In the genomic region with DNA sequence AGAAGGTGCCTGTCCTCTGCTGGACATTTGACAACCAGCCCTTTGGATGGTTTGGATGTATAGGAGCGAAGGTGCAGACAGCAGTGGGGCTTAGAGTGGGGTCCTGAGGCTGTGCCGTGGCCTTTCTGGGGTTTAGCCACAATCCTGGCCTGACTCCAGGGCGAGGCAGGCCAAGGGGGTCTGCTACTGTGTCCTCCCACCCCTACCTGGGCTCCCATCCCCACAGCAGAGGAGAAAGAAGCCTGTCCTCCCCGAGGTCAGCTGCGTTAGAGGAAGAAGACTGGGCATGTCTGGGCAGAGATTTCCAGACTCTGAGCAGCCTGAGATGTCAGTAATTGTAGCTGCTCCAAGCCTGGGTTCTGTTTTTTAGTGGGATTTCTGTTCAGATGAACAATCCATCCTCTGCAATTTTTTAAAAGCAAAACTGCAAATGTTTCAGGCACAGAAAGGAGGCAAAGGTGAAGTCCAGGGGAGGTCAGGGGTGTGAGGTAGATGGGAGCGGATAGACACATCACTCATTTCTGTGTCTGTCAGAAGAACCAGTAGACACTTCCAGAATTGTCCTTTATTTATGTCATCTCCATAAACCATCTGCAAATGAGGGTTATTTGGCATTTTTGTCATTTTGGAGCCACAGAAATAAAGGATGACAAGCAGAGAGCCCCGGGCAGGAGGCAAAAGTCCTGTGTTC, we compare ENCODE assay signal across 9 cellular contexts. TPM values are rescaled to one million over a fixed set of nuclear protein-coding genes. Genes with fewer than 3 reads are reported as not detected.
DNase-seq lines count a peak whose midpoint lies in the region; ATAC-seq and TF ChIP-seq lines count a peak whose summit lies in the region.
"Had no signal": no experiment of that assay in that cellular context is flagged by ENCODE, and none has a peak within 500 bp of the region (broad histone marks: within the 10 kb centered on the region; RNA-seq: fewer than 3 reads in every experiment).

No MANE protein-coding gene starts in this region.

- H3K27ac Mint-ChIP-seq in activated CD4-positive, alpha-beta memory T cell treated with anti-CD3 and anti-CD28 coated beads for 36 hours: peak overlapping the region; percentile 34
- H3K27ac Mint-ChIP-seq in immature natural killer cell: peak overlapping the region; percentile 57 to 90 (median 75)

- no peak overlapping the region for H3K4me3 Mint-ChIP-seq in activated CD4-positive, alpha-beta memory T cell treated with anti-CD3 and anti-CD28 coated beads for 36 hours
- H3K4me3 Mint-ChIP-seq in immature natural killer cell: peak overlapping the region; percentile 23 to 84 (median 70)

- CTCF ChIA-PET in activated CD4-positive, alpha-beta memory T cell treated with anti-CD3 and anti-CD28 coated beads for 36 hours (lab: Charles Lee): interaction anchor here (1.0 to 8.3 kb wide), 2 partner anchors 82 to 106 kb away, joined by 3 to 59 read pairs; no protein-coding TSS in a partner anchor

- H3K36me3 Mint-ChIP-seq in activated CD4-positive, alpha-beta memory T cell treated with anti-CD3 and anti-CD28 coated beads for 36 hours: peaks cover 10% of the 10 kb centered on the region
- H3K36me3 Mint-ChIP-seq in immature natural killer cell: no peaks in the 10 kb centered on the region

- peaks cover 4% of the 10 kb centered on the region for H3K27me3 Mint-ChIP-seq in activated CD4-positive, alpha-beta memory T cell treated with anti-CD3 and anti-CD28 coated beads for 36 hours
- H3K27me3 Mint-ChIP-seq in immature natural killer cell (ENCODE audit: low read depth in 3 of 3): peaks cover 20 to 24% (median 24%) of the 10 kb centered on the region in 3 donors

- H3K4me3 ChIP-seq in subcutaneous abdominal adipose tissue (ENCODE audit: low read depth in 1 of 5, low read length in 5 of 5) (peak overlapping the region in 1 of 5 donors; percentile 9), HAP-1 (no peak overlapping the region)

- H3K4me1 ChIP-seq in subcutaneous abdominal adipose tissue (ENCODE audit: control insufficient read depth in 5 of 5, insufficient read depth in 5 of 5, low read length in 5 of 5): peaks cover 5 to 42% (median 25%) of the 10 kb centered on the region in 5 donors
- peaks cover 10% of the 10 kb centered on the region for H3K4me1 ChIP-seq in HAP-1

- POLR2A ChIA-PET in activated CD4-positive, alpha-beta memory T cell treated with anti-CD3 and anti-CD28 coated beads for 36 hours (lab: Charles Lee): no interaction called here

- H3K4me1 Mint-ChIP-seq in activated CD4-positive, alpha-beta memory T cell treated with anti-CD3 and anti-CD28 coated beads for 36 hours (ENCODE audit: low read depth): peaks cover 34% of the 10 kb centered on the region
- peaks cover 24 to 29% of the 10 kb centered on the region in 2 donors for H3K4me1 Mint-ChIP-seq in immature natural killer cell

- in situ Hi-C loops in HAP-1 (cut with MboI; ENCODE audit: low sequenced_read_pairs): no loop called here

- no peak for ATAC-seq in GM19397 (IDR thresholded peaks at IDR 0.05; ENCODE audit: unreplicated experiment)

- intact Hi-C loops in activated CD4-positive, alpha-beta memory T cell treated with anti-CD3 and anti-CD28 coated beads for 36 hours (cut with micrococcal nuclease): no loop called here

- H3K36me3 ChIP-seq in subcutaneous abdominal adipose tissue (ENCODE audit: control insufficient read depth in 5 of 5, insufficient read depth in 5 of 5, low read length in 5 of 5) (peaks cover 0 to 5% (median 0%) of the 10 kb centered on the region in 5 donors), HAP-1 (replicated peaks) (no peaks in the 10 kb centered on the region)

- DNase-seq in NCI-H2171 treated with DMSO at 0.1 percent for 48 hours (lab: John Stamatoyannopoulos, UW): peak; percentile 58
- no peak for DNase-seq in NCI-H2171 (lab: John Stamatoyannopoulos, UW)
- no peak for DNase-seq in activated CD4-positive, alpha-beta memory T cell treated with anti-CD3 and anti-CD28 coated beads for 36 hours
- no peak for DNase-seq in immature natural killer cell
- DNase-seq in HAP-1 (ENCODE audit: low spot score in 2 of 2): no peak
- DNase-seq in GM10266 (ENCODE audit: extremely low spot score): no peak

- no peaks in the 10 kb centered on the region for H3K27me3 ChIP-seq in subcutaneous abdominal adipose tissue (ENCODE audit: control insufficient read depth in 5 of 5, insufficient read depth in 4 of 5, low read length in 5 of 5)
- H3K27me3 ChIP-seq in HAP-1 (ENCODE audit: low read depth): no peaks in the 10 kb centered on the region

- TF ChIP-seq CTCF in GM10266 (IDR thresholded peaks at IDR 0.05; ENCODE audit: control insufficient read depth, insufficient read depth, low read depth, missing control alignments): no peak

- no peaks in the 10 kb centered on the region for H3K9me3 Mint-ChIP-seq in activated CD4-positive, alpha-beta memory T cell treated with anti-CD3 and anti-CD28 coated beads for 36 hours
- peaks cover 0 to 2% (median 0%) of the 10 kb centered on the region in 6 donors for H3K9me3 Mint-ChIP-seq in immature natural killer cell

- H3K9me3 ChIP-seq in subcutaneous abdominal adipose tissue (ENCODE audit: control insufficient read depth in 5 of 5, low read length in 5 of 5) (no peaks in the 10 kb centered on the region), HAP-1 (no peaks in the 10 kb centered on the region)

- H3K9ac ChIP-seq in subcutaneous abdominal adipose tissue (ENCODE audit: low read length in 5 of 5): peak overlapping the region in 1 of 5 donors; percentile 67

- H3K27ac ChIP-seq in subcutaneous abdominal adipose tissue (ENCODE audit: low read depth, low read length): peak overlapping the region; percentile 99

RNA-seq across cellular contexts. Expression of a gene that starts 1.3 kb away (rescaled TPM):
- 10 to 100 TPM; 64.2 to 66.7 TPM for total RNA-seq in activated CD4-positive, alpha-beta memory T cell treated with anti-CD3 and anti-CD28 coated beads for 36 hours
- 10 to 100 TPM in 1 of 3 donors, 1 to 10 TPM in 2; 3.3 to 13.6 (median 7.0) TPM for polyA plus RNA-seq in immature natural killer cell

RNA-seq across cellular contexts. Expression of a gene that starts 20.4 kb away (rescaled TPM):
- total RNA-seq in activated CD4-positive, alpha-beta memory T cell treated with anti-CD3 and anti-CD28 coated beads for 36 hours: under 1 TPM; 0.05 TPM
- not detected for polyA plus RNA-seq in immature natural killer cell
- total RNA-seq: M059J had no signal
